8 cellular contexts compared by ENCODE assay signal in the genomic region with DNA sequence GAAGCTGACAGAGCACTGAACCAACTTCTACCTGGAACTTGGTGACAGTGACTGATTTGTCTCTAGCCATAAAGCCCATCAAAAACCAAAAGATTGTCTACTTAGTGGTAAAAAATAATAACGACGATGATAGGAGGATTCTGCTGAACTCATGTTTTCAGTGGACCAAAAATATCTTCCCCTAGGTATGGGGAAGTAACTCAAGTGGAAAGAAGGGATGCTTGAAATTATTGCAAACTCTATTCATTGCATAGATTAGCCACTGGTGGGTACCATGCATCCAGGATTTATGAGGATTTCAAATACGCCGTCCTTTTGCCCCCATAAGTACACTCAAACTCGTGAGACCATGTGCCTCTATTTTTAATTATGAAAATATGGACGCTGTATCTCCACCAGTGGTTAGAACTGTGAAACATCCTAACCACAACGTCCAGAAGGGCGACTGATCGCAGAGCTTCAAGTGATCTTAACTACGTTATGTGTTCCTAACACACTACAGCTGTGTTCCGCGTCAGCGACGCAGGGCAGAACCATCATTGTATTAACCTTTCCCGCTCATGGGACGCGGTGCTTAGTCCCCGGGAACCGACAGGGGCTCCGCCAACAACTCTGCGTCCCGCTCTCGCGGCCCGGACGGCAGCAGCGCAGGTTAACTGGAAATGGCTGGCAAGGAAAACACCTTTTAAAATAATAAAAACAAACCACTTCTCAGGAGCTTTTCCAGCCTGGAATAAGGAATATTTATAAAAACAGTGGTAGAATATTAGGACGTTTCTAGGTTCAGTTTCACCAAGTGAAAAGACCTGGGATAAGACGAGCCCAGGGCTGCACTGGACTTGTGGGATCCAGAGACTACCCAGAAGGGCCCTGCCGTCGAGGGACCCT. TPM values are rescaled to one million over a fixed set of nuclear protein-coding genes. Genes with fewer than 3 reads are reported as not detected.
DNase-seq lines count a peak whose midpoint lies in the region; ATAC-seq and TF ChIP-seq lines count a peak whose summit lies in the region.

No MANE protein-coding gene starts in this region.

- 0 out of 3 replicates have a peak overlapping the region, but pooled peaks have one; percentile 6 for H2BK15ac ChIP-seq in IMR-90 (ENCODE audit: low read depth, low read length)

- intact Hi-C loops in IMR-90 (cut with micrococcal nuclease), result loop anchor here (1.0 to 5.0 kb wide), 4 partner anchors 60 to 530 kb away; no protein-coding TSS in a partner anchor
- intact Hi-C loops in activated naive CD4-positive, alpha-beta T cell treated with anti-CD3 and anti-CD28 coated beads for 36 hours (cut with micrococcal nuclease), result loop anchor here (1.0 to 5.0 kb wide), 17 partner anchors 63 to 705 kb away; partner anchors contain the start of genes ANKIB1, CYP51A1, FAM133B and GATAD1
- intact Hi-C loops in ovary (cut with DNase I), result no loop called here

- BruUV-seq in IMR-90 (replicated peaks; lab: Mats Ljungman, UMichigan), result no TSS peak

- TF ChIP-seq EP300 in ovary (IDR thresholded peaks at IDR 0.05) (no peak), upper lobe of left lung (IDR thresholded peaks at IDR 0.05) (no peak)

- peak overlapping the region; percentile 10 for H3K23ac ChIP-seq in IMR-90 (ENCODE audit: low read depth, low read length)

- no peaks in the 10 kb centered on the region for H3K27me3 Mint-ChIP-seq in activated naive CD4-positive, alpha-beta T cell treated with anti-CD3 and anti-CD28 coated beads for 36 hours (ENCODE audit: low read depth)

- DNase-seq in DMS 273 treated with DMSO at 0.1 percent for 48 hours (lab: John Stamatoyannopoulos, UW) (peak; percentile 39), IMR-90 (peak; percentile 55), SIG-M5 treated with dmso at 0.1 percent for 504 hours (lab: John Stamatoyannopoulos, UW; ENCODE audit: unreplicated experiment) (peak; percentile 53), glomerular endothelial cell (ENCODE audit: extremely low read depth, low read depth, low spot score) (peak; percentile 20), ovary (peak in 4 of 5 donors; percentile 33 to 56 (median 42)), upper lobe of left lung (peak; percentile 51 to 87)
- DNase-seq in activated naive CD4-positive, alpha-beta T cell treated with anti-CD3 and anti-CD28 coated beads for 36 hours, result peak; percentile 73

- H3K4me2 ChIP-seq in IMR-90 (ENCODE audit: low read depth, low read length), result peak overlapping the region; percentile 97

- H3K4me1 Mint-ChIP-seq in activated naive CD4-positive, alpha-beta T cell treated with anti-CD3 and anti-CD28 coated beads for 36 hours (ENCODE audit: low read depth), result peaks cover 22% of the 10 kb centered on the region

- 0% methylated on average over 11 of the region's 31 CpGs; no CpG with 5 or more reads in 1 of the 2 experiments for WGBS in IMR-90 (ENCODE audit: extremely low coverage in 2 of 2, insufficient read length in 1 of 2), 2 experiments
- 0 to 1% (median 1%) methylated on average over 31 of the region's 31 CpGs for WGBS in ovary, 3 donors
- 0 to 1% methylated on average over 28 to 31 of the region's 31 CpGs for WGBS in upper lobe of left lung, 2 donors

- CTCF ChIA-PET in IMR-90 (lab: Yijun Ruan, JAX), result interaction anchor here (1.2 to 1.3 kb wide), 2 partner anchors 9 to 231 kb away, joined by 6 read pairs; no protein-coding TSS in a partner anchor
- CTCF ChIA-PET in activated naive CD4-positive, alpha-beta T cell treated with anti-CD3 and anti-CD28 coated beads for 36 hours (lab: Charles Lee), result interaction anchor here (0.7 to 1.6 kb wide), 6 partner anchors 14 to 463 kb away, joined by 3 to 8 read pairs (median 3); no protein-coding TSS in a partner anchor

- peaks cover 2% of the 10 kb centered on the region for H3K36me3 Mint-ChIP-seq in activated naive CD4-positive, alpha-beta T cell treated with anti-CD3 and anti-CD28 coated beads for 36 hours (ENCODE audit: low read depth)

- no peak; the same call in 1 of the 2 replicates for TF ChIP-seq RAD21 in IMR-90 (IDR thresholded peaks at IDR 0.05; ENCODE audit: low read length)

- no peak overlapping the region for H3K56ac ChIP-seq in IMR-90 (ENCODE audit: extremely low read depth, insufficient read depth, low read length)

- TF ChIP-seq POLR2A in IMR-90 (IDR thresholded peaks at IDR 0.05; ENCODE audit: low read depth, low read length) (peak; percentile 25; the same call in 1 of the 2 replicates), ovary (IDR thresholded peaks at IDR 0.05) (no peak), upper lobe of left lung (IDR thresholded peaks at IDR 0.05) (peak in 1 of 4 donors; percentile 29)

- TF ChIP-seq CTCF in IMR-90 (conservative IDR thresholded peaks at IDR 0.05; ENCODE audit: low read depth, low read length), result 0 out of 2 replicates have a peak, but pooled peaks have one; percentile 5
- no peak for TF ChIP-seq CTCF in ovary (IDR thresholded peaks at IDR 0.05)
- peak in 3 of 6 experiments; percentile 9 to 31 (median 12) for TF ChIP-seq CTCF in upper lobe of left lung (IDR thresholded peaks at IDR 0.05)

- H3K27me3 ChIP-seq in IMR-90 (ENCODE audit: control insufficient read depth, insufficient read depth, low read length) (no peaks in the 10 kb centered on the region), ovary (no peaks in the 10 kb centered on the region), upper lobe of left lung (no peaks in the 10 kb centered on the region)

- peak overlapping the region; percentile 84 for H3K4me3 Mint-ChIP-seq in activated naive CD4-positive, alpha-beta T cell treated with anti-CD3 and anti-CD28 coated beads for 36 hours

- no peak overlapping the region for H2BK120ac ChIP-seq in IMR-90 (ENCODE audit: low read depth, low read length)

- no peak overlapping the region; the same call in 1 of the 2 replicates for H2BK20ac ChIP-seq in IMR-90 (ENCODE audit: low read depth, low read length)

- ATAC-seq in GM21515 (IDR thresholded peaks at IDR 0.05; ENCODE audit: unreplicated experiment) (peak; percentile 36), IMR-90 (ENCODE audit: low read depth) (peak; percentile 45), upper lobe of left lung (ENCODE audit: low FRiP score in 2 of 2) (peak; percentile 61 to 71)

- peaks cover 26 to 49% of the 10 kb centered on the region in 2 experiments for H3K79me1 ChIP-seq in IMR-90 (ENCODE audit: low read depth in 1 of 2, low read length in 2 of 2)

- H3K4me3 ChIP-seq in IMR-90 (ENCODE audit: insufficient read depth, low read depth, low read length) (peak overlapping the region; percentile 93), ovary (peak overlapping the region; percentile 99), upper lobe of left lung (peak overlapping the region; percentile 60 to 97 (median 96))

- in situ Hi-C loops in IMR-90 (cut with MboI; ENCODE audit: low sequenced_read_pairs), result no loop called here

- no peak overlapping the region for H2AK5ac ChIP-seq in IMR-90 (ENCODE audit: low read depth, low read length)

- no peaks in the 10 kb centered on the region for H4K20me1 ChIP-seq in IMR-90 (ENCODE audit: insufficient read depth, low read length)

- H3K36me3 ChIP-seq in IMR-90 (ENCODE audit: control insufficient read depth, insufficient read depth, low read length) (0 out of 2 replicates have a peak, but pooled peaks cover 2% of the 10 kb centered on the region), ovary (no peaks in the 10 kb centered on the region), upper lobe of left lung (peaks cover 5 to 23% (median 15%) of the 10 kb centered on the region in 4 donors)

- no peak overlapping the region; the same call in 1 of the 2 replicates for H4K5ac ChIP-seq in IMR-90 (ENCODE audit: low read depth, low read length)

- dilution Hi-C loops in IMR-90 (cut with HindIII; ENCODE audit: low sequenced_read_pairs, unreplicated experiment), result no loop called here

- H3K9me3 ChIP-seq in IMR-90 (ENCODE audit: control insufficient read depth, insufficient read depth, low read length) (no peaks in the 10 kb centered on the region), ovary (no peaks in the 10 kb centered on the region), upper lobe of left lung (no peaks in the 10 kb centered on the region)

- peak overlapping the region; percentile 74 for H3K27ac Mint-ChIP-seq in activated naive CD4-positive, alpha-beta T cell treated with anti-CD3 and anti-CD28 coated beads for 36 hours

- peak overlapping the region; percentile 83 for H2AK9ac ChIP-seq in IMR-90 (replicated peaks; ENCODE audit: low read depth, low read length, poor library complexity)

- H4K91ac ChIP-seq in IMR-90 (ENCODE audit: insufficient read depth, low read depth, low read length), result no peak overlapping the region

- H3K4ac ChIP-seq in IMR-90 (ENCODE audit: low read depth, low read length), result no peak overlapping the region

- H3K27ac ChIP-seq in IMR-90 (ENCODE audit: insufficient read depth, low read length), result peak overlapping the region; percentile 56
- H3K27ac ChIP-seq in ovary, result peak overlapping the region; percentile 43 to 63
- H3K27ac ChIP-seq in upper lobe of left lung, result peak overlapping the region; percentile 86 to 95 (median 90)

- no peak overlapping the region for H3K18ac ChIP-seq in IMR-90 (ENCODE audit: low read depth, low read length)

- peak overlapping the region; percentile 41 for H2BK5ac ChIP-seq in IMR-90 (ENCODE audit: low read depth, low read length, poor library complexity, severe bottlenecking)

- H2AFZ ChIP-seq in IMR-90 (replicated peaks; ENCODE audit: low read length, poor library complexity), result peak overlapping the region; percentile 97

- H3K4me1 ChIP-seq in IMR-90 (ENCODE audit: control insufficient read depth, insufficient read depth, low read length), result peaks cover 2% of the 10 kb centered on the region; the same call in 1 of the 2 replicates
- no peaks in the 10 kb centered on the region for H3K4me1 ChIP-seq in ovary (ENCODE audit: insufficient read depth)
- H3K4me1 ChIP-seq in upper lobe of left lung, result peaks cover 13 to 29% (median 19%) of the 10 kb centered on the region in 4 donors

- peak overlapping the region in 1 of 2 experiments; percentile 62; a peak in 2 of 4 replicates for H4K8ac ChIP-seq in IMR-90 (ENCODE audit: low read depth in 2 of 2, low read length in 2 of 2)

- POLR2A ChIA-PET in IMR-90 (lab: Charles Lee; ENCODE audit: unreplicated experiment), result interaction anchor here (1.0 kb wide), 1 partner anchor 309 kb away, joined by 14 read pairs; the partner anchor contains the start of gene CDK6

- H3K9ac ChIP-seq in IMR-90 (ENCODE audit: low read depth, low read length), result peak overlapping the region; percentile 44

- no peaks in the 10 kb centered on the region for H3K9me3 Mint-ChIP-seq in activated naive CD4-positive, alpha-beta T cell treated with anti-CD3 and anti-CD28 coated beads for 36 hours

- H3K9me1 ChIP-seq in IMR-90 (ENCODE audit: insufficient read depth, low read length), result no peaks in the 10 kb centered on the region; the same call in 1 of the 2 replicates

- 0 out of 2 replicates have a peak overlapping the region, but pooled peaks have one; percentile 15 for H3K14ac ChIP-seq in IMR-90 (replicated peaks; ENCODE audit: low read depth, low read length)

RNA-seq across cellular contexts. Expression of gene PEX1, which starts 0.8 kb away (rescaled TPM):
- total RNA-seq in IMR-90 (2012; rRNA removed), result 12.7 and 13.9 TPM in 2 replicates
- 6.8 and 8.1 TPM in 2 replicates for polyA plus RNA-seq in IMR-90 (2012; rRNA removed)
- polyA plus RNA-seq in IMR-90 (2012; cell fraction: cytosol; rRNA removed), result 1.3 and 1.4 TPM in 2 replicates
- 5.0 and 39.0 TPM in 2 replicates for polyA plus RNA-seq in IMR-90 (2012; cell fraction: nucleus; rRNA removed; ENCODE audit: low replicate concordance)
- 10 to 100 TPM; 12.9 to 13.2 TPM for total RNA-seq in activated naive CD4-positive, alpha-beta T cell treated with anti-CD3 and anti-CD28 coated beads for 36 hours
- 6.9 and 11.1 TPM in 2 replicates for total RNA-seq in glomerular endothelial cell
- total RNA-seq in ovary, result 10 to 100 TPM; 14.5 to 21.4 (median 19.8) TPM
- polyA plus RNA-seq in ovary, result 10 to 100 TPM; 11.9 to 17.3 TPM
- 10 to 100 TPM in 5 of 6 donors, 1 to 10 TPM in 1; 8.4 to 31.3 (median 13.4) TPM for total RNA-seq in upper lobe of left lung

RNA-seq across cellular contexts. Expression of gene RBM48, which starts 1.1 kb away (rescaled TPM):
- total RNA-seq in IMR-90 (2012; rRNA removed) (5.6 and 10.6 TPM in 2 replicates), glomerular endothelial cell (6.2 and 8.1 TPM in 2 replicates), ovary (10 to 100 TPM in 6 of 7 donors, 1 to 10 TPM in 1; 7.5 to 18.1 (median 13.6) TPM), upper lobe of left lung (10 to 100 TPM in 3 of 6 donors, 1 to 10 TPM in 3; 3.7 to 17.9 (median 10.9) TPM)
- polyA plus RNA-seq in IMR-90 (2012; rRNA removed) (3.2 and 5.1 TPM in 2 replicates), ovary (10 to 100 TPM; 12.6 to 24.4 TPM)
- polyA plus RNA-seq in IMR-90 (2012; cell fraction: cytosol; rRNA removed), result 0.69 and 1.2 TPM in 2 replicates
- polyA plus RNA-seq in IMR-90 (2012; cell fraction: nucleus; rRNA removed; ENCODE audit: low replicate concordance), result 2.5 and 12.0 TPM in 2 replicates
- 10 to 100 TPM; 11.3 to 12.9 TPM for total RNA-seq in activated naive CD4-positive, alpha-beta T cell treated with anti-CD3 and anti-CD28 coated beads for 36 hours

RNA-seq across cellular contexts. Expression of gene ERVW-1, which starts 49.8 kb away (rescaled TPM):
- not detected in 2 replicates for total RNA-seq in IMR-90 (2012; rRNA removed)
- not detected in 2 replicates for polyA plus RNA-seq in IMR-90 (2012; rRNA removed)
- not detected in 2 replicates for polyA plus RNA-seq in IMR-90 (2012; cell fraction: cytosol; rRNA removed)
- 0.02 TPM in 1 of 2 replicates, not detected in the other for polyA plus RNA-seq in IMR-90 (2012; cell fraction: nucleus; rRNA removed; ENCODE audit: low replicate concordance)
- not detected for total RNA-seq in activated naive CD4-positive, alpha-beta T cell treated with anti-CD3 and anti-CD28 coated beads for 36 hours
- total RNA-seq in glomerular endothelial cell, result not detected in 2 replicates
- total RNA-seq in ovary, result not detected
- polyA plus RNA-seq in ovary, result under 1 TPM in 1 of 2 donors, not detected in 1; 0.06 TPM
- total RNA-seq in upper lobe of left lung, result under 1 TPM in 1 of 6 donors, not detected in 5; 0.20 TPM

Comparison
In these comparisons a context has a peak if more than half of its experiments do, and no peak if none do; other contexts are left out.
1. Peak in every context shown above with its lines: DNase-seq, ATAC-seq, H3K4me3 ChIP-seq and H3K27ac ChIP-seq.
2. DNase-seq: peak in every context shown above with its lines; median percentile 73 in activated naive CD4-positive, alpha-beta T cell treated with anti-CD3 and anti-CD28 coated beads for 36 hours; 69 in upper lobe of left lung; 55 in IMR-90; 53 in SIG-M5 treated with dmso at 0.1 percent for 504 hours; 42 in ovary; 39 in DMS 273 treated with DMSO at 0.1 percent for 48 hours; 20 in glomerular endothelial cell.
3. intact Hi-C loops: an anchor here in IMR-90 (1.0 to 5.0 kb wide) and activated naive CD4-positive, alpha-beta T cell treated with anti-CD3 and anti-CD28 coated beads for 36 hours (1.0 to 5.0 kb wide); none called in ovary.